In the genomic region with DNA sequence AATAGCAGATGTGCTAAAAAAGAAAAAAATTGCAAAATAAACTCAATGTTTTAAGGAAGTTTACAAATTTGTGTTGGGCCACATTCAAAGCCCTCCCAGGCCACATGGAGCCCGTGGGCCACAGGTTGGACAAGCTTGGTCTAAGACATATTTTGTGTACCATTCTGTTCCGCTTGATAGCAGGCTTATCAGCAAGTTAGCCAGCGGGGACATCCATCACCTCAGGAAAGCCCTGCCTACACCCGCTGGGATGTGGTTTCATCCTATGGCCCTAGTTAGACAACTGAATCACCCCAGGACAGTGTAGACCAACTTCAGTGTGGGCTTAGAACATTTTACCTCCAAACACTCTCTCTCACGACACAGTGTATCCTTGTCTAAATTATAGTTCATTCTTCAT, we compare ENCODE assay signal across 11 cellular contexts. TPM values are rescaled to one million over a fixed set of nuclear protein-coding genes. Genes with fewer than 3 reads are reported as not detected.
"Had no signal": no experiment of that assay in that cellular context is flagged by ENCODE, and none has a peak within 500 bp of the region (broad histone marks: within the 10 kb centered on the region; RNA-seq: fewer than 3 reads in every experiment).

No MANE protein-coding gene starts in this region.

- H3K9me3 ChIP-seq: HAP-1 had no signal

- H2AFZ ChIP-seq: GM23248 had no signal

- ATAC-seq: HCT116 had no signal

- H3K4me3 ChIP-seq: GM23248, HAP-1 had no signal

- DNase-seq: GM23248, GOT3, H7, HFFc6, IMR-90, KBM-7 had no signal

- H3K4me1 ChIP-seq: HAP-1 had no signal

- FAIRE-seq: HTR-8/SVneo had no signal

- H3K36me3 ChIP-seq: HAP-1 had no signal

- H3K27ac ChIP-seq: GM23248 had no signal

- H3K9ac ChIP-seq: GM23248 had no signal

RNA-seq across cellular contexts. Expression of gene CD8B2, which starts 32.6 kb away (rescaled TPM):
- total RNA-seq: GM23248, H4, H7, HFFc6, HT-29, IMR-90 had no signal
- polyA plus RNA-seq: GM23248, IMR-90 had no signal

RNA-seq across cellular contexts. Expression of gene RGPD3, which starts 51.6 kb away (rescaled TPM):
- total RNA-seq: H4, HT-29 had no signal
